In the genomic region with DNA sequence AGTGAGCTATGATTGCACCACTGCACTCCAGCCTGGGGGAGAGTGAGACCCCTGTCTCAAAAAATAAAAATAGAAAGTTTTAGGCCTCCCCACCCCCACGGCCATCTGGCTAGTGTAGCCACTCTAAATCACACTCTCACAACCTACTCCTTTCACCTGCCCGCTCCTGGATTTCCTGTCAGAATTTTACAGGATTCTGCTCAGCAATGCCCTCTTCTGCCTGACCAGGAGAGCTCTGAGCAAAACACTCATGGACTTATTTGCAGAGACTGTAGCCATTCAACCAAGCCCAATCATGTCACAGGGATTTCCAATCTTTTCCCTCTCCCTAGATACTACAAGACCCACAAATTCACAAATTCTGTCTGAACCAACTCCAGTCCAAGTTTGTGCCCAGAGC, we compare ENCODE assay signal across 12 cellular contexts.
DNase-seq lines count a peak whose midpoint lies in the region; ATAC-seq and TF ChIP-seq lines count a peak whose summit lies in the region.
"Had no signal": no experiment of that assay in that cellular context is flagged by ENCODE, and none has a peak within 500 bp of the region (broad histone marks: within the 10 kb centered on the region; RNA-seq: fewer than 3 reads in every experiment).

No MANE protein-coding gene starts in this region.

- H3K9me3 ChIP-seq in colonic mucosa (no peaks in the 10 kb centered on the region), lower lobe of right lung (no peaks in the 10 kb centered on the region)

- ATAC-seq in lower lobe of right lung, result peak; percentile 65 to 85
- ATAC-seq in GM18909 (IDR thresholded peaks at IDR 0.05; ENCODE audit: poor library complexity, unreplicated experiment), result no peak
- ATAC-seq in GM21515 (IDR thresholded peaks at IDR 0.05; ENCODE audit: unreplicated experiment), result no peak
- ATAC-seq: T-cell had no signal

- no peak overlapping the region for H3K4me3 ChIP-seq in colonic mucosa
- H3K4me3 ChIP-seq in lower lobe of right lung, result no peak overlapping the region

- H3K36me3 ChIP-seq in colonic mucosa (no peaks in the 10 kb centered on the region), lower lobe of right lung (no peaks in the 10 kb centered on the region)

- DNase-seq in DMS53 (lab: John Stamatoyannopoulos, UW), result peak; percentile 63
- DNase-seq in NCI-H2196 (lab: John Stamatoyannopoulos, UW; ENCODE audit: unreplicated experiment), result peak; percentile 74
- peak; percentile 31 for DNase-seq in colonic mucosa
- DNase-seq in lower lobe of right lung, result no peak
- DNase-seq in foreskin melanocyte, result no peak
- no peak for DNase-seq in globus pallidus (ENCODE audit: low spot score)
- DNase-seq: cortex of kidney, NCI-H526 treated with DMSO at 0.1 percent for 48 hours, posterior cingulate gyrus, T-cell had no signal

- intact Hi-C loops in colonic mucosa (cut with DNase I) (no loop called here), lower lobe of right lung (cut with DNase I) (no loop called here)

- H3K27ac ChIP-seq in colonic mucosa, result no peak overlapping the region
- H3K27ac ChIP-seq in lower lobe of right lung, result no peak overlapping the region

- H3K27me3 ChIP-seq in colonic mucosa, result no peaks in the 10 kb centered on the region
- no peaks in the 10 kb centered on the region for H3K27me3 ChIP-seq in lower lobe of right lung (ENCODE audit: low read depth)

- TF ChIP-seq CTCF in colonic mucosa (IDR thresholded peaks at IDR 0.05) (no peak), lower lobe of right lung (IDR thresholded peaks at IDR 0.05) (peak; percentile 24)

- H3K4me1 ChIP-seq in colonic mucosa (no peaks in the 10 kb centered on the region), lower lobe of right lung (peaks cover 7% of the 10 kb centered on the region)

- H3K9ac ChIP-seq in colonic mucosa (ENCODE audit: low read depth in 2 of 2, low read length in 2 of 2), result no peak overlapping the region

Comparison
In these comparisons a context has a peak if more than half of its experiments do, and no peak if none do; other contexts are left out.
1. DNase-seq: peak in DMS53 (single experiment), NCI-H2196 (single experiment) and colonic mucosa (single experiment); none in lower lobe of right lung (single experiment), foreskin melanocyte (single experiment) and globus pallidus (single experiment).
2. ATAC-seq: peak in lower lobe of right lung (2 of 2); none in GM18909 (single experiment) and GM21515 (single experiment).